8 cellular contexts compared by ENCODE assay signal in the genomic region with DNA sequence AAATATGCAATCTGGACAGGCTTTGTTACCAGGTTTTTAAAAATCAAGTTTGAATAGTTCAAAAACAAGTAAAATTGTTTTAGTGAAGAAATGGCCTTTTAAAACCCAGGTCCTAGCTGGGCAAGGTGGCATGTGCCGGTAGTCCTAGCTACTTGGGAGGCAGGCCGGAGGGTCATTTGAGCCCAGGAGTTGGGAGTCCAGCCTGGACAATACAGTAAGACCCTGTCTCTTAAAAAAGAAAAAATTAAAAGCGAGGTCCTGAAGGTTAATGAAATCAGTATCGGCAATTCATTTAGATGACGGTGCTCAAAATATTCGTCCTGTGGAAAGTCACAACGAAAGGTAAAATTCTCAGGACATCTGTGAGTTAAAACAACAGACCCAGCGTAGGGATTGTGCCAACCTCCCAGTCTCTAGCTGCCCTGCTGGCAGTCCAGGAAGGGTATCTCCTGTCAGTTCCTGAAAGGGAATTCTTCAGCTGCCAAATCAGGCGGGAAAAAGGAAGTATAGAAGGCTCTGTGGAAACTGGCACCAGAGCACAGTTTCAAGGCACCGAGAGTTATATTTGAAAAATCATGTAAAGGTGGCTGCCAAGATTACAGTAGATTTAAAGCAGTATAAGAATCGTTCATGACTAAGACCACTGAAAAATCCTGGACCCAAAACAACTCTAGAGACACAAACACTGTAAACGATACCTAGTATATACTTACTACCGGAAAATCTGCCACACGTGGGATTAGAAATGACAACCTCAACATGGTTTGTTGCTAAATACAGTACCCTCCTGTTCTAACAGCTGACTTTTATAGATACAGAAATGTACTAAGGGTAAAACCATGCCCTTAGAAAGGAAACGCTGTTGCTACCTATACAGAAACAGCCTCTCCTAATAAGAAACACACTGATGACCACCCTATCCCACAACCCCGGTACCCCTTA. TPM values are rescaled to one million over a fixed set of nuclear protein-coding genes. Genes with fewer than 3 reads are reported as not detected.
DNase-seq lines count a peak whose midpoint lies in the region; ATAC-seq and TF ChIP-seq lines count a peak whose summit lies in the region.

No MANE protein-coding gene starts in this region.

- H3K9me3 Mint-ChIP-seq in activated naive CD4-positive, alpha-beta T cell treated with anti-CD3 and anti-CD28 coated beads, Interleukin-2, amount 10 ng/mL, durations not matched to agents 7 days and 5 days: no peaks in the 10 kb centered on the region

- no peak for DNase-seq in activated naive CD4-positive, alpha-beta T cell treated with anti-CD3 and anti-CD28 coated beads, Interleukin-2, amount 10 ng/mL, durations not matched to agents 7 days and 5 days
- no peak for DNase-seq in activated naive CD4-positive, alpha-beta T cell (lab: John Stamatoyannopoulos, UW)
- DNase-seq in NCI-H748 treated with DMSO at 0.1 percent for 48 hours (lab: John Stamatoyannopoulos, UW) (peak; percentile 6), colonic mucosa (no peak), hepatic stellate cell (ENCODE audit: low spot score) (no peak)

- no peaks in the 10 kb centered on the region for H3K9me3 ChIP-seq in colonic mucosa
- H3K9me3 ChIP-seq in mucosa of stomach (ENCODE audit: control insufficient read depth, low read length): no peaks in the 10 kb centered on the region

- peak overlapping the region; percentile 81 for H3K4me3 Mint-ChIP-seq in activated naive CD4-positive, alpha-beta T cell treated with anti-CD3 and anti-CD28 coated beads, Interleukin-2, amount 10 ng/mL, durations not matched to agents 7 days and 5 days

- intact Hi-C loops in colonic mucosa (cut with DNase I): no loop called here

- H3K36me3 ChIP-seq in colonic mucosa (no peaks in the 10 kb centered on the region), mucosa of stomach (ENCODE audit: control insufficient read depth, insufficient read depth, low read length) (no peaks in the 10 kb centered on the region)

- H3K9ac ChIP-seq in colonic mucosa (ENCODE audit: low read depth in 2 of 2, low read length in 2 of 2): peak overlapping the region; percentile 91 to 94
- peak overlapping the region; percentile 81 for H3K9ac ChIP-seq in mucosa of stomach (ENCODE audit: low read length)

- no peaks in the 10 kb centered on the region for H3K27me3 ChIP-seq in colonic mucosa
- H3K27me3 ChIP-seq in mucosa of stomach (ENCODE audit: control insufficient read depth, insufficient read depth, low read length): no peaks in the 10 kb centered on the region

- peak overlapping the region; percentile 67 for H3K4me3 ChIP-seq in colonic mucosa
- H3K4me3 ChIP-seq in mucosa of stomach (ENCODE audit: low read length): peak overlapping the region; percentile 17

- H3K4me1 Mint-ChIP-seq in activated naive CD4-positive, alpha-beta T cell treated with anti-CD3 and anti-CD28 coated beads, Interleukin-2, amount 10 ng/mL, durations not matched to agents 7 days and 5 days: peaks cover 19% of the 10 kb centered on the region

- no peaks in the 10 kb centered on the region for H3K36me3 Mint-ChIP-seq in activated naive CD4-positive, alpha-beta T cell treated with anti-CD3 and anti-CD28 coated beads, Interleukin-2, amount 10 ng/mL, durations not matched to agents 7 days and 5 days

- H3K27ac Mint-ChIP-seq in activated naive CD4-positive, alpha-beta T cell treated with anti-CD3 and anti-CD28 coated beads, Interleukin-2, amount 10 ng/mL, durations not matched to agents 7 days and 5 days: no peak overlapping the region

- H3K27ac ChIP-seq in colonic mucosa: peak overlapping the region; percentile 87

- H3K27me3 Mint-ChIP-seq in activated naive CD4-positive, alpha-beta T cell treated with anti-CD3 and anti-CD28 coated beads, Interleukin-2, amount 10 ng/mL, durations not matched to agents 7 days and 5 days: peaks cover 42% of the 10 kb centered on the region

- CTCF ChIA-PET in activated naive CD4-positive, alpha-beta T cell treated with anti-CD3 and anti-CD28 coated beads, Interleukin-2, amount 10 ng/mL, durations not matched to agents 7 days and 5 days (lab: Charles Lee): interaction anchor here (0.8 to 1.7 kb wide), 2 partner anchors 86 to 126 kb away, joined by 3 to 4 read pairs; no protein-coding TSS in a partner anchor

- no peaks in the 10 kb centered on the region for H3K4me1 ChIP-seq in colonic mucosa
- peaks cover 10% of the 10 kb centered on the region for H3K4me1 ChIP-seq in mucosa of stomach (ENCODE audit: control insufficient read depth, insufficient read depth, low read length)

- no peak for TF ChIP-seq CTCF in colonic mucosa (IDR thresholded peaks at IDR 0.05)

- no peak for ATAC-seq in HG03469 (IDR thresholded peaks at IDR 0.05; ENCODE audit: unreplicated experiment)
- ATAC-seq in HG03280 (IDR thresholded peaks at IDR 0.05; ENCODE audit: unreplicated experiment): no peak

RNA-seq across cellular contexts. Expression of a gene that starts 1.2 kb away (rescaled TPM):
- 100 to 1,000 TPM in 1 of 2 donors, 10 to 100 TPM in 1; 92.1 to 152 TPM for total RNA-seq in colonic mucosa
